8 cellular contexts compared by ENCODE assay signal in genomic region chr1:65265296-65266271, GRCh38. TPM values are rescaled to one million over a fixed set of nuclear protein-coding genes. Genes with fewer than 3 reads are reported as not detected.
DNase-seq lines count a peak whose midpoint lies in the region; ATAC-seq, FAIRE-seq and TF ChIP-seq lines count a peak whose summit lies in the region.

No MANE protein-coding gene starts in this region.

- H3K4me1 Mint-ChIP-seq in H9 (peaks cover 23 to 31% of the 10 kb centered on the region in 2 experiments), natural killer cell (peaks cover 0 to 18% of the 10 kb centered on the region in 2 donors)

- peak; percentile 64 for TF ChIP-seq CTCF in H9 (conservative IDR thresholded peaks at IDR 0.05)
- peak; percentile 18 for TF ChIP-seq CTCF in fibroblast of villous mesenchyme (IDR thresholded peaks at IDR 0.05; ENCODE audit: insufficient read depth, low read depth, low read length)
- TF ChIP-seq CTCF in natural killer cell (IDR thresholded peaks at IDR 0.05), result no peak
- TF ChIP-seq CTCF in uterus (IDR thresholded peaks at IDR 0.05), result peak in 2 of 4 experiments; percentile 9 to 28

- no peak for TF ChIP-seq POLR2A in uterus (IDR thresholded peaks at IDR 0.05)

- no CpG with 5 or more reads among the region's 65 CpGs for WGBS in H9 (ENCODE audit: extremely low coverage, insufficient read length, low lambda C conversion rate)

- H3K9me3 Mint-ChIP-seq in H9 (no peaks in the 10 kb centered on the region), natural killer cell (no peaks in the 10 kb centered on the region)

- H3K36me3 ChIP-seq in uterus, result no peaks in the 10 kb centered on the region

- no peak overlapping the region for H2BK120ac ChIP-seq in H9 (ENCODE audit: low read depth, low read length, poor library complexity, severe bottlenecking)

- no peak overlapping the region for H3K56ac ChIP-seq in H9 (ENCODE audit: insufficient read length, low read depth, low read length)

- H3K27me3 Mint-ChIP-seq in H9 (ENCODE audit: low read depth) (peaks cover 35% of the 10 kb centered on the region), natural killer cell (ENCODE audit: low read depth in 2 of 2) (peaks cover 36 to 68% of the 10 kb centered on the region in 2 donors)

- H4K91ac ChIP-seq in H9 (ENCODE audit: insufficient read length, low read depth, low read length), result no peak overlapping the region

- H2BK5ac ChIP-seq in H9 (ENCODE audit: insufficient read length, low read length), result no peak overlapping the region

- no peak overlapping the region for H2BK12ac ChIP-seq in H9 (ENCODE audit: insufficient read length, low read depth, low read length)

- H3K23me2 ChIP-seq in H9 (ENCODE audit: insufficient read length, low read depth, low read length, poor library complexity, severe bottlenecking), result peaks cover 11% of the 10 kb centered on the region

- H4K20me1 ChIP-seq in H9 (ENCODE audit: control insufficient read depth, insufficient read depth, insufficient read length), result no peaks in the 10 kb centered on the region

- peak overlapping the region; percentile 79 for H3K14ac ChIP-seq in H9 (ENCODE audit: insufficient read depth, low read length)

- no peak overlapping the region for H2BK15ac ChIP-seq in H9 (ENCODE audit: low read depth, low read length)

- H3K4me1 ChIP-seq in H9 (ENCODE audit: insufficient read depth, low read length) (no peaks in the 10 kb centered on the region), uterus (no peaks in the 10 kb centered on the region)

- no peak overlapping the region for H3K9ac ChIP-seq in H9 (ENCODE audit: extremely low read depth, insufficient read length, low read length)

- H3K4me2 ChIP-seq in H9 (ENCODE audit: insufficient read depth, insufficient read length, low read length), result peak overlapping the region; percentile 68

- intact Hi-C loops in natural killer cell (cut with micrococcal nuclease), result no loop called here
- intact Hi-C loops in uterus (cut with DNase I; ENCODE audit: low total_unique reads), result no loop called here

- no peak overlapping the region for H3K4ac ChIP-seq in H9 (ENCODE audit: low read depth, low read length)

- peak overlapping the region; percentile 48 for H3K4me3 ChIP-seq in fibroblast of villous mesenchyme (ENCODE audit: low read depth, low read length)
- peak overlapping the region; percentile 29 to 49 for H3K4me3 ChIP-seq in uterus

- H3K79me1 ChIP-seq in H9 (ENCODE audit: insufficient read depth, low read depth, low read length, poor library complexity, severe bottlenecking), result no peaks in the 10 kb centered on the region

- H3K18ac ChIP-seq in H9 (ENCODE audit: insufficient read length, low read depth, low read length), result peak overlapping the region; percentile 54

- H4K5ac ChIP-seq in H9 (ENCODE audit: insufficient read length, low read depth, low read length), result no peak overlapping the region

- H3K27ac ChIP-seq in H9 (ENCODE audit: insufficient read length, low read depth, low read length), result no peak overlapping the region
- peak overlapping the region in 1 of 2 donors; percentile 6 for H3K27ac ChIP-seq in uterus

- H4K8ac ChIP-seq in H9 (replicated peaks; ENCODE audit: insufficient read length, low read depth, low read length), result no peak overlapping the region

- H3K27ac Mint-ChIP-seq in H9, result peak overlapping the region in 1 of 3 experiments; percentile 88; a peak in 2 of 7 replicates
- no peak overlapping the region for H3K27ac Mint-ChIP-seq in natural killer cell

- H3K36me3 Mint-ChIP-seq in H9 (ENCODE audit: insufficient read depth in 1 of 3, low read depth in 3 of 3) (no peaks in the 10 kb centered on the region), natural killer cell (no peaks in the 10 kb centered on the region)

- FAIRE-seq in HTR-8/SVneo (lab: Jason Lieb, UNC), result no peak

- H2AK5ac ChIP-seq in H9 (ENCODE audit: insufficient read length, low read length), result no peak overlapping the region

- no peak overlapping the region for H2AFZ ChIP-seq in H9 (ENCODE audit: low read length)

- H3K23ac ChIP-seq in H9 (ENCODE audit: insufficient read length, low read depth, low read length), result no peak overlapping the region

- H3K79me2 ChIP-seq in H9 (ENCODE audit: insufficient read depth, low read length), result no peaks in the 10 kb centered on the region

- no peak overlapping the region for H3T11ph ChIP-seq in H9 (ENCODE audit: low read length)

- peak; percentile 28 to 54 (median 54) for ATAC-seq in natural killer cell

- no peaks in the 10 kb centered on the region for H3K9me3 ChIP-seq in H9 (ENCODE audit: control insufficient read depth, low read depth, low read length)
- no peaks in the 10 kb centered on the region for H3K9me3 ChIP-seq in uterus

- H3K4me3 Mint-ChIP-seq in H9, result peak overlapping the region; percentile 66 to 84
- peak overlapping the region; percentile 52 for H3K4me3 Mint-ChIP-seq in natural killer cell

- H3K27me3 ChIP-seq in H9 (ENCODE audit: insufficient read depth, low read length), result no peaks in the 10 kb centered on the region; the same call in 1 of the 2 replicates
- no peaks in the 10 kb centered on the region for H3K27me3 ChIP-seq in uterus

- no peak overlapping the region for H2BK20ac ChIP-seq in H9 (ENCODE audit: low read depth, low read length, poor library complexity, severe bottlenecking)

- DNase-seq in DMS79 (lab: John Stamatoyannopoulos, UW) (peak; percentile 35), H9 (peak; percentile 82), NCI-H446 treated with DMSO at 0.1 percent for 48 hours (lab: John Stamatoyannopoulos, UW) (peak; percentile 64), fibroblast of villous mesenchyme (ENCODE audit: low read depth) (peak; percentile 29), natural killer cell (no peak), uterus (peak in 1 of 2 donors; percentile 31), HTR-8/SVneo (ENCODE audit: insufficient read length, low spot score) (no peak)
- DNase-seq in activated naive CD4-positive, alpha-beta T cell treated with Interleukin-2 at 50 U/mL for 16 hours, result peak; percentile 23

RNA-seq across cellular contexts. Expression of gene DNAJC6, which starts 43.8 kb away (rescaled TPM):
- total RNA-seq in H9 (2021), result 2.2 TPM in 2 replicates
- total RNA-seq in fibroblast of villous mesenchyme, result 12.2 and 24.6 TPM in 2 replicates
- 1 to 10 TPM in 1 of 3 donors, under 1 TPM in 2; 0.77 to 1.2 (median 0.89) TPM for total RNA-seq in natural killer cell
- total RNA-seq in uterus, result 10 to 100 TPM in 1 of 4 donors, 1 to 10 TPM in 3; 3.1 to 11.3 (median 4.2) TPM

Comparison
In these comparisons a context has a peak if more than half of its experiments do, and no peak if none do; other contexts are left out.
1. DNase-seq: peak in DMS79 (single experiment), H9 (single experiment), NCI-H446 treated with DMSO at 0.1 percent for 48 hours (single experiment), activated naive CD4-positive, alpha-beta T cell treated with Interleukin-2 at 50 U/mL for 16 hours (single experiment) and fibroblast of villous mesenchyme (single experiment); none in natural killer cell (single experiment) and HTR-8/SVneo (single experiment).